In the genomic region with DNA sequence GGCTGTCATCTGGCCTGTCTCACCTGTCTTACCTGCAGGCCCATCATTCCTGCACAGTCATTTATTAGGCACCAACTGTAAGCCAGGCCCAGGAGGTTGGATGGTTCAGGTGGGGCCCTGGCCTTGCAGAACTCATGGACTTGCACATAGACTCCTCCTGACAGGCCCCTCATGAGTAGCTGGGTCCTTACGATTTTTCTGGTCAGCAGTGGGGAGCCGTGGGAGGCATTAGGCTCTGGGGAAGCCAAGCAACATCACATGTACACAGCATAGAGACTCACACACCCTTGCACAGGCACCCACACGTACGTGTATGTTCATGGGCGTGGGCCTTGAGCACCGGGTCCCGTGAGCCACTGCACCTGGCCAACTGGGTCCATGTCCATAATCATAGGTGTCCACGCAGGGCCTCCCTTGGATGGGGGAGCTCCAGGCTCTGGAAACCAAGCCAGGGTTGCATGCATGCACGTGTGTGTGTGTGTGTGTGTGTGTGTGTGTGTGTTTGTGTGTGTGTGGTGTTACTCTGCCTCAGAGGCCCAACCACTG, we compare ENCODE assay signal across 1 cellular context.
TF ChIP-seq lines count a peak whose summit lies in the region.

No MANE protein-coding gene starts in this region.

TF ChIP-seq in HepG2, 621 proteins besides CTCF, POLR2A, EP300 and RAD21:
- TF ChIP-seq IKZF1 (IDR thresholded peaks at IDR 0.05): no peak
- no peak for TF ChIP-seq NFIB (CRISPR knock-in tag; IDR thresholded peaks at IDR 0.05; ENCODE audit: borderline replicate concordance)
- TF ChIP-seq ZNF879 (CRISPR knock-in tag; IDR thresholded peaks at IDR 0.05): no peak
- TF ChIP-seq HMG20B (CRISPR knock-in tag; conservative IDR thresholded peaks at IDR 0.05): no peak
- no peak for TF ChIP-seq ZSCAN29 (CRISPR knock-in tag; conservative IDR thresholded peaks at IDR 0.05)
- TF ChIP-seq SRSF9 (IDR thresholded peaks at IDR 0.05; ENCODE audit: borderline replicate concordance, insufficient read depth, low read depth, low read length, poor library complexity, severe bottlenecking): no peak
- TF ChIP-seq TFDP1 (CRISPR knock-in tag; IDR thresholded peaks at IDR 0.05; ENCODE audit: borderline replicate concordance): no peak
- peak; percentile 15 for TF ChIP-seq ZKSCAN8 (CRISPR knock-in tag; IDR thresholded peaks at IDR 0.05; ENCODE audit: borderline replicate concordance)
- TF ChIP-seq ZIK1 (CRISPR knock-in tag; IDR thresholded peaks at IDR 0.05; ENCODE audit: borderline replicate concordance, low read depth): no peak
- TF ChIP-seq ELF3 (CRISPR knock-in tag; IDR thresholded peaks at IDR 0.05): peak; percentile 3; the same call in 1 of the 2 replicates
- no peak for TF ChIP-seq ZBTB39 (CRISPR knock-in tag; IDR thresholded peaks at IDR 0.05)
- TF ChIP-seq, protein P1, sequence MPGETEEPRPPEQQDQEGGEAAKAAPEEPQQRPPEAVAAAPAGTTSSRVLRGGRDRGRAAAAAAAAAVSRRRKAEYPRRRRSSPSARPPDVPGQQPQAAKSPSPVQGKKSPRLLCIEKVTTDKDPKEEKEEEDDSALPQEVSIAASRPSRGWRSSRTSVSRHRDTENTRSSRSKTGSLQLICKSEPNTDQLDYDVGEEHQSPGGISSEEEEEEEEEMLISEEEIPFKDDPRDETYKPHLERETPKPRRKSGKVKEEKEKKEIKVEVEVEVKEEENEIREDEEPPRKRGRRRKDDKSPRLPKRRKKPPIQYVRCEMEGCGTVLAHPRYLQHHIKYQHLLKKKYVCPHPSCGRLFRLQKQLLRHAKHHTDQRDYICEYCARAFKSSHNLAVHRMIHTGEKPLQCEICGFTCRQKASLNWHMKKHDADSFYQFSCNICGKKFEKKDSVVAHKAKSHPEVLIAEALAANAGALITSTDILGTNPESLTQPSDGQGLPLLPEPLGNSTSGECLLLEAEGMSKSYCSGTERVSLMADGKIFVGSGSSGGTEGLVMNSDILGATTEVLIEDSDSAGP (CRISPR knock-in tag; IDR thresholded peaks at IDR 0.05; ENCODE audit: borderline replicate concordance): 0 out of 2 replicates have a peak, but pooled peaks have one; percentile 19
- TF ChIP-seq ZNF138 (CRISPR knock-in tag; IDR thresholded peaks at IDR 0.05; ENCODE audit: low read depth): 0 out of 2 replicates have a peak, but pooled peaks have one; percentile 48
- TF ChIP-seq ZNF34 (CRISPR knock-in tag; IDR thresholded peaks at IDR 0.05; ENCODE audit: borderline replicate concordance): no peak
- TF ChIP-seq HNRNPLL (IDR thresholded peaks at IDR 0.05; ENCODE audit: low read depth, low read length, poor library complexity, severe bottlenecking): no peak
- no peak for TF ChIP-seq AGO1 (IDR thresholded peaks at IDR 0.05; ENCODE audit: low read depth, low read length, poor library complexity, severe bottlenecking)
- no peak for TF ChIP-seq ARNT2 (CRISPR knock-in tag; IDR thresholded peaks at IDR 0.05; ENCODE audit: low read depth)
- no peak for TF ChIP-seq MED1 (CRISPR knock-in tag; IDR thresholded peaks at IDR 0.05)
- TF ChIP-seq ZNF343 (CRISPR knock-in tag; IDR thresholded peaks at IDR 0.05): no peak
- peak; percentile 72 for TF ChIP-seq ZNF646 (CRISPR knock-in tag; IDR thresholded peaks at IDR 0.05)
- no peak for TF ChIP-seq ZNF670 (CRISPR knock-in tag; IDR thresholded peaks at IDR 0.05; ENCODE audit: borderline replicate concordance)
- TF ChIP-seq KLF6 (CRISPR knock-in tag; IDR thresholded peaks at IDR 0.05): no peak
- TF ChIP-seq ELK4 (CRISPR knock-in tag; IDR thresholded peaks at IDR 0.05; ENCODE audit: borderline replicate concordance): no peak
- no peak for TF ChIP-seq CEBPG (CRISPR knock-in tag; IDR thresholded peaks at IDR 0.05)
- no peak for TF ChIP-seq ISX (CRISPR knock-in tag; conservative IDR thresholded peaks at IDR 0.05)
- no peak for TF ChIP-seq MTA3 (CRISPR knock-in tag; IDR thresholded peaks at IDR 0.05)
- TF ChIP-seq MAZ (IDR thresholded peaks at IDR 0.05; ENCODE audit: borderline replicate concordance, low read depth, low read length): no peak
- TF ChIP-seq MAZ (CRISPR knock-in tag; IDR thresholded peaks at IDR 0.05; ENCODE audit: low read depth): no peak
- no peak for TF ChIP-seq NONO (IDR thresholded peaks at IDR 0.05)
- TF ChIP-seq NONO (CRISPR knock-in tag; conservative IDR thresholded peaks at IDR 0.05): peak; percentile 45; the same call in 1 of the 2 replicates
- no peak for TF ChIP-seq ZBTB3 (CRISPR knock-in tag; IDR thresholded peaks at IDR 0.05; ENCODE audit: borderline replicate concordance, low read depth)
- no peak for TF ChIP-seq FOSL2 (CRISPR knock-in tag; IDR thresholded peaks at IDR 0.05)
